In the genomic region with DNA sequence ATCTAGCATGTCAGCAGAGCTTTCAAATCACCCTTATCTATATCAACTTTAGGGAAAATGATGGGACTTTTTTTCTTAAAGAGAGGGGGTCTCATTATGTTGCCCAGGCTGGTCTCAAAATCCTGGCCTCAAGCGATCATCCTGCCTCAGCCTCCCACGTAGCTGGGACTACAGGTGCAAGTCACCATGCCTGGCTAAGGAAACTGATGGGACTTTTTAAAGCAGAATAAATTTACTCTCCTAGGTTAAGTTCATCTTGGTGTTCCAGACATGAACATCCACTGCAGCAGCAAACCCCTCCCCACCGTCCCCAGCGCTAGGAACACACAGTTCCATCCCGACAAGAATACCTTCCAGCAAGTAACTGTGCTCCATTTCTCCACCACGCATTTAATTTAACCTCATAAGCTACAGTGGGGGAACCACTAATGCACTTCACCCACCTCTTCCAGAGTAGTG, we compare ENCODE assay signal across 30 cellular contexts.
"Had no signal": no experiment of that assay in that cellular context is flagged by ENCODE, and none has a peak within 500 bp of the region (broad histone marks: within the 10 kb centered on the region; RNA-seq: fewer than 3 reads in every experiment).

No MANE protein-coding gene starts in this region.

- H3K9me3 ChIP-seq: MG63, SJCRH30 had no signal

- ATAC-seq: activated CD4-positive, alpha-beta T cell treated with anti-CD3 and anti-CD28 coated beads for 36 hours; activated CD4-positive, CD25-positive, alpha-beta regulatory T cell treated with anti-CD3 and anti-CD28 coated beads, Interleukin-2, amount 50 U/mL, for 24 hours; activated CD8-positive, alpha-beta T cell treated with anti-CD3 and anti-CD28 coated beads, Interleukin-2, amount 10 ng/mL, durations not matched to agents 7 days and 5 days; activated naive CD4-positive, alpha-beta T cell treated with anti-CD3 and anti-CD28 coated beads, Interleukin-2, amount 50 U/mL, for 72 hours; Panc1 had no signal

- H3K27ac ChIP-seq: SJCRH30, SK-N-MC had no signal

- DNase-seq: activated CD4-positive, alpha-beta T cell treated with anti-CD3 and anti-CD28 coated beads for 36 hours; activated CD4-positive, alpha-beta T cell treated with anti-CD3 and anti-CD28 coated beads, Interleukin-2, amount 10 ng/mL, durations not matched to agents 7 days and 5 days; activated CD4-positive, alpha-beta T cell treated with anti-CD3 and anti-CD28 coated beads, Interleukin-2, amount 50 U/mL, for 48 hours; activated CD8-positive, alpha-beta T cell treated with anti-CD3 and anti-CD28 coated beads, Interleukin-2, amount 10 ng/mL, durations not matched to agents 7 days and 5 days; activated gamma-delta T cell; activated naive CD4-positive, alpha-beta T cell treated with Interleukin-2 at 50 U/mL for 16 hours; activated T-cell treated with anti-CD3 and anti-CD28 coated beads, Interleukin-2, amount 50 U/mL, for 24 hours; anterior cingulate cortex; Karpas-422; KBM-7; MG63; NCI-H1048; NCI-H1105 treated with DMSO at 0.1 percent for 48 hours; NCI-H1436; NCI-H1694; NCI-H1930; NCI-H2081 treated with DMSO at 0.1 percent for 48 hours; NCI-H226; NCI-H446 treated with DMSO at 0.1 percent for 48 hours; NCI-H524; NCI-H69; SHP77; SJCRH30; T1000 had no signal

- H3K4me1 Mint-ChIP-seq: activated CD4-positive, alpha-beta T cell treated with anti-CD3 and anti-CD28 coated beads for 36 hours; activated CD4-positive, alpha-beta T cell treated with anti-CD3 and anti-CD28 coated beads, Interleukin-2, amount 10 ng/mL, durations not matched to agents 7 days and 5 days had no signal

- H3K36me3 Mint-ChIP-seq: activated naive CD4-positive, alpha-beta T cell treated with anti-CD3 and anti-CD28 coated beads, Interleukin-2, amount 50 U/mL, for 72 hours had no signal

- H3K4me1 ChIP-seq: SJCRH30 had no signal

- H3K27me3 Mint-ChIP-seq: activated CD4-positive, alpha-beta T cell treated with anti-CD3 and anti-CD28 coated beads for 36 hours; activated CD4-positive, alpha-beta T cell treated with anti-CD3 and anti-CD28 coated beads, Interleukin-2, amount 10 ng/mL, durations not matched to agents 7 days and 5 days; activated T-cell treated with anti-CD3 and anti-CD28 coated beads, Interleukin-2, amount 50 U/mL, for 24 hours; brain had no signal

- H3K27ac Mint-ChIP-seq: activated CD4-positive, alpha-beta T cell treated with anti-CD3 and anti-CD28 coated beads for 36 hours; activated CD4-positive, alpha-beta T cell treated with anti-CD3 and anti-CD28 coated beads, Interleukin-2, amount 10 ng/mL, durations not matched to agents 7 days and 5 days; activated CD8-positive, alpha-beta T cell treated with anti-CD3 and anti-CD28 coated beads, Interleukin-2, amount 10 ng/mL, durations not matched to agents 7 days and 5 days; activated naive CD4-positive, alpha-beta T cell treated with anti-CD3 and anti-CD28 coated beads, Interleukin-2, amount 50 U/mL, for 72 hours; activated T-cell treated with anti-CD3 and anti-CD28 coated beads, Interleukin-2, amount 50 U/mL, for 24 hours; activated T-helper 2 cell treated with anti-CD3 and anti-CD28 coated beads, Interferon-gamma antibody, Interleukin-2, Interleukin-4, amounts not matched to agents 10 μg/mL and 5 μg/mL and 100 μg/mL, durations not matched to agents 14 hours and 24 hours and 36 hours had no signal

- H3K4me3 Mint-ChIP-seq: activated CD4-positive, alpha-beta T cell treated with anti-CD3 and anti-CD28 coated beads for 36 hours; activated CD4-positive, alpha-beta T cell treated with anti-CD3 and anti-CD28 coated beads, Interleukin-2, amount 10 ng/mL, durations not matched to agents 7 days and 5 days; activated CD8-positive, alpha-beta T cell treated with anti-CD3 and anti-CD28 coated beads, Interleukin-2, amount 10 ng/mL, durations not matched to agents 7 days and 5 days; activated T-cell treated with anti-CD3 and anti-CD28 coated beads, Interleukin-2, amount 50 U/mL, for 24 hours; brain had no signal

- H3K27me3 ChIP-seq: MG63, SJCRH30 had no signal

- H3K4me3 ChIP-seq: MG63, SJCRH30, SK-N-MC had no signal

- H3K9me3 Mint-ChIP-seq: activated CD4-positive, alpha-beta T cell treated with anti-CD3 and anti-CD28 coated beads, Interleukin-2, amount 10 ng/mL, durations not matched to agents 7 days and 5 days; activated naive CD4-positive, alpha-beta T cell treated with anti-CD3 and anti-CD28 coated beads, Interleukin-2, amount 50 U/mL, for 72 hours; activated T-cell treated with anti-CD3 and anti-CD28 coated beads, Interleukin-2, amount 50 U/mL, for 24 hours; activated T-helper 2 cell treated with anti-CD3 and anti-CD28 coated beads, Interferon-gamma antibody, Interleukin-2, Interleukin-4, amounts not matched to agents 10 μg/mL and 5 μg/mL and 100 μg/mL, durations not matched to agents 14 hours and 24 hours and 36 hours; brain had no signal

- H3K36me3 ChIP-seq: MG63 had no signal
